ENCODE assay signal across 13 cellular contexts in genomic region chr1:116138277-116138792, GRCh38. TPM values are rescaled to one million over a fixed set of nuclear protein-coding genes. Genes with fewer than 3 reads are reported as not detected.
DNase-seq lines count a peak whose midpoint lies in the region; ATAC-seq and TF ChIP-seq lines count a peak whose summit lies in the region.
"Had no signal": no experiment of that assay in that cellular context is flagged by ENCODE, and none has a peak within 500 bp of the region (broad histone marks: within the 10 kb centered on the region; RNA-seq: fewer than 3 reads in every experiment).

No MANE protein-coding gene starts in this region.

- H3K9me2 ChIP-seq in OCI-LY1 (ENCODE audit: low read depth, low read length): no peaks in the 10 kb centered on the region

- H3K27me3 ChIP-seq in mammary epithelial cell (ENCODE audit: insufficient read depth, low read length) (no peaks in the 10 kb centered on the region), breast epithelium (no peaks in the 10 kb centered on the region), OCI-LY1 (ENCODE audit: insufficient read depth, low read length) (no peaks in the 10 kb centered on the region), spleen (replicated peaks in 1 of 7) (peaks cover 0 to 10% (median 0%) of the 10 kb centered on the region in 7 donors)
- H3K27me3 ChIP-seq: brain microvascular endothelial cell, foreskin keratinocyte had no signal

- H2AFZ ChIP-seq in mammary epithelial cell (ENCODE audit: low read depth, low read length): peak overlapping the region; percentile 94
- peak overlapping the region; percentile 29; the same call in 1 of the 2 replicates for H2AFZ ChIP-seq in OCI-LY1 (ENCODE audit: low read length)

- H3K4me2 ChIP-seq in mammary epithelial cell (ENCODE audit: insufficient read depth, low read depth, low read length) (no peak overlapping the region), OCI-LY1 (ENCODE audit: low read length) (no peak overlapping the region)

- no peaks in the 10 kb centered on the region for H3K36me3 Mint-ChIP-seq in dendritic cell treated with granulocyte-macrophage colony-stimulating factor and Interleukin-4, amounts not matched to agents 40 ng/mL and 50 ng/mL, for 4 days (ENCODE audit: low read depth)
- no peaks in the 10 kb centered on the region for H3K36me3 Mint-ChIP-seq in stimulated activated naive B cell treated with anti-CD40 and anti-IgM and Interleukin-4, amounts not matched to agents 10 μg/mL and 1 μg/mL and 100 μg/mL, for 72 hours

- dilution Hi-C loops in mammary epithelial cell (cut with HindIII; ENCODE audit: low sequenced_read_pairs): no loop called here

- peaks cover 6% of the 10 kb centered on the region for H3K4me1 Mint-ChIP-seq in dendritic cell treated with granulocyte-macrophage colony-stimulating factor and Interleukin-4, amounts not matched to agents 40 ng/mL and 50 ng/mL, for 4 days (ENCODE audit: low read depth)
- peaks cover 0 to 9% of the 10 kb centered on the region in 2 donors for H3K4me1 Mint-ChIP-seq in stimulated activated naive B cell treated with anti-CD40 and anti-IgM and Interleukin-4, amounts not matched to agents 10 μg/mL and 1 μg/mL and 100 μg/mL, for 72 hours

- H3K9me3 ChIP-seq in mammary epithelial cell (replicated peaks; ENCODE audit: insufficient read depth, low read length) (no peaks in the 10 kb centered on the region), breast epithelium (no peaks in the 10 kb centered on the region), OCI-LY1 (ENCODE audit: low read length) (no peaks in the 10 kb centered on the region), spleen (peaks cover 0 to 1% (median 0%) of the 10 kb centered on the region in 8 donors)

- H3K9ac ChIP-seq in mammary epithelial cell (ENCODE audit: insufficient read depth, low read length): no peak overlapping the region
- no peak overlapping the region; the same call in 1 of the 2 replicates for H3K9ac ChIP-seq in OCI-LY1 (ENCODE audit: low read length)

- H3K79me2 ChIP-seq in mammary epithelial cell (ENCODE audit: insufficient read depth, low read length) (no peaks in the 10 kb centered on the region), OCI-LY1 (ENCODE audit: insufficient read depth, low read length) (no peaks in the 10 kb centered on the region)

- H3K27ac ChIP-seq in mammary epithelial cell (ENCODE audit: insufficient read depth, low read depth, low read length) (no peak overlapping the region), breast epithelium (peak overlapping the region in 1 of 2 donors; percentile 43), OCI-LY1 (ENCODE audit: low read depth, low read length, poor library complexity, severe bottlenecking) (no peak overlapping the region), spleen (peak overlapping the region in 5 of 8 donors; percentile 43 to 69 (median 46))
- H3K27ac ChIP-seq: brain microvascular endothelial cell, foreskin keratinocyte had no signal

- no peaks in the 10 kb centered on the region for H4K20me1 ChIP-seq in mammary epithelial cell (ENCODE audit: insufficient read depth, low read length)
- H4K20me1 ChIP-seq in OCI-LY1 (ENCODE audit: insufficient read depth, low read length): no peaks in the 10 kb centered on the region

- H3K9me3 Mint-ChIP-seq in dendritic cell treated with granulocyte-macrophage colony-stimulating factor and Interleukin-4, amounts not matched to agents 40 ng/mL and 50 ng/mL, for 4 days: no peaks in the 10 kb centered on the region
- H3K9me3 Mint-ChIP-seq in stimulated activated naive B cell treated with anti-CD40 and anti-IgM and Interleukin-4, amounts not matched to agents 10 μg/mL and 1 μg/mL and 100 μg/mL, for 72 hours: peaks cover under 1 to 1% of the 10 kb centered on the region in 2 donors

- DNase-seq in mammary epithelial cell: no peak
- DNase-seq in breast epithelium (ENCODE audit: low spot score in 2 of 2): no peak
- DNase-seq in spleen: no peak
- DNase-seq in stimulated activated naive B cell treated with anti-CD40 and anti-IgM and Interleukin-4, amounts not matched to agents 10 μg/mL and 1 μg/mL and 100 μg/mL, for 72 hours: no peak
- DNase-seq in NCI-H510A (lab: John Stamatoyannopoulos, UW): no peak

- no peak for TF ChIP-seq POLR2A in breast epithelium (IDR thresholded peaks at IDR 0.05)
- no peak for TF ChIP-seq POLR2A in spleen (IDR thresholded peaks at IDR 0.05)

- ATAC-seq in stimulated activated naive B cell treated with anti-CD40 and anti-IgM and Interleukin-4, amounts not matched to agents 10 μg/mL and 1 μg/mL and 100 μg/mL, for 72 hours (replicated peaks): no peak
- no peak for ATAC-seq in GM21737 (IDR thresholded peaks at IDR 0.05; ENCODE audit: unreplicated experiment)

- H3K27ac Mint-ChIP-seq in dendritic cell treated with granulocyte-macrophage colony-stimulating factor and Interleukin-4, amounts not matched to agents 40 ng/mL and 50 ng/mL, for 4 days: peak overlapping the region; percentile 52
- H3K27ac Mint-ChIP-seq in stimulated activated naive B cell treated with anti-CD40 and anti-IgM and Interleukin-4, amounts not matched to agents 10 μg/mL and 1 μg/mL and 100 μg/mL, for 72 hours: no peak overlapping the region

- H3F3A ChIP-seq in OCI-LY1 (ENCODE audit: insufficient read depth, low read length): no peaks in the 10 kb centered on the region

- H3K4me3 Mint-ChIP-seq in dendritic cell treated with granulocyte-macrophage colony-stimulating factor and Interleukin-4, amounts not matched to agents 40 ng/mL and 50 ng/mL, for 4 days: no peak overlapping the region
- H3K4me3 Mint-ChIP-seq in stimulated activated naive B cell treated with anti-CD40 and anti-IgM and Interleukin-4, amounts not matched to agents 10 μg/mL and 1 μg/mL and 100 μg/mL, for 72 hours: peak overlapping the region in 1 of 2 donors; percentile 19

- H3K36me3 ChIP-seq in mammary epithelial cell (ENCODE audit: insufficient read depth, low read length) (no peaks in the 10 kb centered on the region), breast epithelium (no peaks in the 10 kb centered on the region), OCI-LY1 (ENCODE audit: insufficient read depth, low read length) (no peaks in the 10 kb centered on the region), spleen (no peaks in the 10 kb centered on the region)
- H3K36me3 ChIP-seq: brain microvascular endothelial cell had no signal

- TF ChIP-seq CTCF in mammary epithelial cell (conservative IDR thresholded peaks at IDR 0.05 in 1 of 2, IDR thresholded peaks at IDR 0.05 in 1 of 2; ENCODE audit: extremely low read depth in 1 of 2, insufficient read depth in 1 of 2, low read depth in 1 of 2, low read length in 2 of 2) (no peak), breast epithelium (IDR thresholded peaks at IDR 0.05) (no peak), OCI-LY1 (IDR thresholded peaks at IDR 0.05; ENCODE audit: low read length) (no peak), spleen (IDR thresholded peaks at IDR 0.05 in 8 of 11, conservative IDR thresholded peaks at IDR 0.05 in 3 of 11) (no peak)

- H3K4me1 ChIP-seq in mammary epithelial cell (ENCODE audit: insufficient read depth, low read length): no peaks in the 10 kb centered on the region
- no peaks in the 10 kb centered on the region for H3K4me1 ChIP-seq in breast epithelium
- H3K4me1 ChIP-seq in OCI-LY1 (ENCODE audit: insufficient read depth, low read length, severe bottlenecking): no peaks in the 10 kb centered on the region
- peaks cover 0 to 10% (median 7%) of the 10 kb centered on the region in 6 donors for H3K4me1 ChIP-seq in spleen
- H3K4me1 ChIP-seq: foreskin keratinocyte had no signal

- peaks cover 9% of the 10 kb centered on the region for H3K27me3 Mint-ChIP-seq in dendritic cell treated with granulocyte-macrophage colony-stimulating factor and Interleukin-4, amounts not matched to agents 40 ng/mL and 50 ng/mL, for 4 days
- peaks cover 13 to 29% of the 10 kb centered on the region in 2 donors for H3K27me3 Mint-ChIP-seq in stimulated activated naive B cell treated with anti-CD40 and anti-IgM and Interleukin-4, amounts not matched to agents 10 μg/mL and 1 μg/mL and 100 μg/mL, for 72 hours

- 87% methylated on average over 8 of the region's 8 CpGs for WGBS in mammary epithelial cell (ENCODE audit: low coverage, missing lambda C conversion rate)
- 94 to 98% (median 95%) methylated on average over 8 of the region's 8 CpGs for WGBS in spleen, 5 donors

- H3K4me3 ChIP-seq in mammary epithelial cell (replicated peaks in 1 of 3; ENCODE audit: insufficient read depth in 1 of 3, low read depth in 2 of 3, low read length in 3 of 3) (no peak overlapping the region), breast epithelium (no peak overlapping the region), OCI-LY1 (ENCODE audit: low read depth, low read length, poor library complexity, severe bottlenecking) (peak overlapping the region; percentile 31), spleen (peak overlapping the region in 1 of 8 donors; percentile 51)

- CTCF ChIA-PET in mammary epithelial cell (lab: Charles Lee; ENCODE audit: low non-redundant PET): interaction anchor here (0.6 to 2.1 kb wide), 4 partner anchors 347 to 1354 kb away, joined by 3 to 16 read pairs (median 8); no protein-coding TSS in a partner anchor

- in situ Hi-C loops in mammary epithelial cell (cut with MboI; ENCODE audit: low sequenced_read_pairs in 2 of 2): no loop called here

- BruUV-seq in mammary epithelial cell (replicated peaks; lab: Mats Ljungman, UMichigan): no TSS peak

- intact Hi-C loops in mammary epithelial cell (cut with micrococcal nuclease) (loop anchor here (5.0 kb wide), 1 partner anchor 224 kb away; no protein-coding TSS in a partner anchor), breast epithelium (cut with DNase I; ENCODE audit: low total_unique reads) (loop anchor here (5.0 kb wide), 1 partner anchor 364 kb away; no protein-coding TSS in a partner anchor), spleen (cut with DNase I; ENCODE audit: low total_unique reads) (no loop called here)
- intact Hi-C loops in dendritic cell treated with granulocyte-macrophage colony-stimulating factor and Interleukin-4, amounts not matched to agents 40 ng/mL and 50 ng/mL, for 4 days (cut with micrococcal nuclease): no loop called here

RNA-seq across cellular contexts. Expression of gene MAB21L3, which starts 27.1 kb away (rescaled TPM):
- total RNA-seq in mammary epithelial cell: 1 to 10 TPM; 1.0 to 1.4 TPM
- polyA plus RNA-seq in mammary epithelial cell: 0.23 TPM
- polyA minus RNA-seq in mammary epithelial cell: not detected
- under 1 TPM in 2 of 3 donors, not detected in 1; 0.29 to 0.80 TPM for total RNA-seq in breast epithelium
- total RNA-seq in spleen: 1 to 10 TPM in 3 of 7 donors, under 1 TPM in 4; 0.35 to 2.0 (median 0.92) TPM
- under 1 TPM in 1 of 3 donors, not detected in 2; 0.07 TPM for polyA plus RNA-seq in spleen
- total RNA-seq: lung microvascular endothelial cell, NCI-H460, skeletal muscle tissue had no signal

Comparison
In these comparisons a context has a peak if more than half of its experiments do, and no peak if none do; other contexts are left out.
1. H3K27ac ChIP-seq: peak in spleen (5 of 8); none in mammary epithelial cell (single experiment) and OCI-LY1 (single experiment).
2. intact Hi-C loops: an anchor here in mammary epithelial cell (5.0 kb wide) and breast epithelium (5.0 kb wide); none called in dendritic cell treated with granulocyte-macrophage colony-stimulating factor and Interleukin-4, amounts not matched to agents 40 ng/mL and 50 ng/mL, for 4 days and spleen.